7 cellular contexts compared by ENCODE assay signal in the genomic region with DNA sequence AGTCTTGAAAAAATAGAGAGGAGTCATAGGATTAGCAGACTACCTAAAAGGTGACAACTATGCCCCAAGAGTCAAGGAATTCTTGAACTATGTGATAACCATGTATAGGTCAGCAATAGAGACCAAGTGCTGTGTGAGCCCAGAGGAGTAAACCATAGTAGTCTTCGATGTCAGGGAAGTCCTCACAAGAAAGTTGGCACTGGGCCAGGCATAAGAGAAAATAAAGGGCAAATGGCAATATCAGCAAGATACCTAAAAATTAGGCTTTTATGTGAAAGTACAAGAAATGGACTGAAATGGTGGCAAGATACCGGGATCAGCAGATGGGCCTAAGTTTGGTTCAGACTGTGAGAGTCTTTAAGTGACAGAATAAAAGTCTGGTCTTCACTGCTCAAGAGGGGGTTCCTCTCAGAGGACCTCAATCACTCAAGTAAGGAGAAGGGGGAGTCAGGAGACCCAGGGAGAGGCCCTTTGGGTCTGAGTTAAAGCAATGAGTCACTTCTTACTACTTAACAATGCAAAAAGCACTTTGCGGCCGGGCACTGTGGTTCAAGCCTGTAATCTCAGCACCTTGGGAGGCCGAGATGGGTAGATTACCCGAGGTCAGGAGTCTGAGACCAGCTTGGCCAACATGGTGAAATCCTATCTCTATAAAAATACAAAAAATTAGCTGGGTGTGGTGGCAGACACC.
DNase-seq lines count a peak whose midpoint lies in the region; ATAC-seq lines count a peak whose summit lies in the region.

No MANE protein-coding gene starts in this region.

- H2BK12ac ChIP-seq in neuronal stem cell (ENCODE audit: low read length): no peak overlapping the region

- H3K4me1 Mint-ChIP-seq in stimulated activated effector memory CD8-positive, alpha-beta T cell treated with anti-CD3 and anti-CD28 coated beads, Interleukin-12 subunit alpha, Interleukin-12 subunit beta, amount 100 ng/mL, for 72 hours: no peaks in the 10 kb centered on the region

- no peak overlapping the region for H3K4me3 ChIP-seq in SJSA1
- no peak overlapping the region for H3K4me3 ChIP-seq in neuronal stem cell (ENCODE audit: low read length in 2 of 2)

- no peak overlapping the region for H3K18ac ChIP-seq in neuronal stem cell (ENCODE audit: low read length)

- H2AFZ ChIP-seq in neuronal stem cell (ENCODE audit: low read length): no peak overlapping the region

- no peaks in the 10 kb centered on the region for H3K9me3 Mint-ChIP-seq in stimulated activated effector memory CD8-positive, alpha-beta T cell treated with anti-CD3 and anti-CD28 coated beads, Interleukin-12 subunit alpha, Interleukin-12 subunit beta, amount 100 ng/mL, for 72 hours

- H3K4me1 ChIP-seq in SJSA1 (replicated peaks): peaks cover 67% of the 10 kb centered on the region
- peaks cover 0 to 2% of the 10 kb centered on the region in 2 donors for H3K4me1 ChIP-seq in neuronal stem cell (ENCODE audit: control insufficient read depth in 2 of 2, insufficient read depth in 1 of 2, low read depth in 1 of 2, low read length in 2 of 2)

- no peak overlapping the region for H3K14ac ChIP-seq in neuronal stem cell (ENCODE audit: low read length)

- H2BK15ac ChIP-seq in neuronal stem cell (ENCODE audit: low read length): no peak overlapping the region

- H3K36me3 ChIP-seq in SJSA1 (no peaks in the 10 kb centered on the region), neuronal stem cell (replicated peaks in 1 of 2; ENCODE audit: control insufficient read depth in 2 of 2, insufficient read depth in 2 of 2, low read length in 2 of 2) (no peaks in the 10 kb centered on the region)

- peak overlapping the region; percentile 11 for H3K27ac Mint-ChIP-seq in stimulated activated effector memory CD8-positive, alpha-beta T cell treated with anti-CD3 and anti-CD28 coated beads, Interleukin-12 subunit alpha, Interleukin-12 subunit beta, amount 100 ng/mL, for 72 hours

- no peak overlapping the region for H2BK5ac ChIP-seq in neuronal stem cell (ENCODE audit: low read length)

- peak overlapping the region; percentile 64 for H3K27ac ChIP-seq in SJSA1
- no peak overlapping the region for H3K27ac ChIP-seq in neuronal stem cell (replicated peaks; ENCODE audit: low read length)

- no peak overlapping the region for H2BK120ac ChIP-seq in neuronal stem cell (ENCODE audit: low read depth, low read length)

- DNase-seq in SJSA1 (ENCODE audit: low read depth in 1 of 2, low spot score in 2 of 2): peak; percentile 63 to 70
- DNase-seq in stimulated activated effector memory CD8-positive, alpha-beta T cell treated with anti-CD3 and anti-CD28 coated beads, Interleukin-12 subunit alpha, Interleukin-12 subunit beta, amount 100 ng/mL, for 72 hours (ENCODE audit: low spot score in 2 of 2): no peak
- no peak for DNase-seq in NCI-H2196 treated with DMSO at 0.1 percent for 48 hours (lab: John Stamatoyannopoulos, UW; ENCODE audit: unreplicated experiment)
- no peak for DNase-seq in neuronal stem cell (ENCODE audit: low spot score)
- DNase-seq in NCI-H748 (lab: John Stamatoyannopoulos, UW; ENCODE audit: unreplicated experiment): no peak

- no peak overlapping the region for H3K4me2 ChIP-seq in neuronal stem cell (ENCODE audit: insufficient read depth, low read length, poor library complexity, severe bottlenecking)

- no peak overlapping the region for H3K23ac ChIP-seq in neuronal stem cell (ENCODE audit: low read depth, low read length, poor library complexity)

- no peaks in the 10 kb centered on the region for H3K79me1 ChIP-seq in neuronal stem cell (ENCODE audit: low read depth, low read length)

- no peaks in the 10 kb centered on the region for H3K36me3 Mint-ChIP-seq in stimulated activated effector memory CD8-positive, alpha-beta T cell treated with anti-CD3 and anti-CD28 coated beads, Interleukin-12 subunit alpha, Interleukin-12 subunit beta, amount 100 ng/mL, for 72 hours

- no peak overlapping the region for H3K4ac ChIP-seq in neuronal stem cell (ENCODE audit: low read length)

- H4K8ac ChIP-seq in neuronal stem cell (ENCODE audit: low read depth, low read length): no peak overlapping the region

- H3K9ac ChIP-seq in neuronal stem cell (ENCODE audit: low read depth, low read length, poor library complexity): no peak overlapping the region

- H3K9me3 ChIP-seq in SJSA1 (replicated peaks) (no peaks in the 10 kb centered on the region), neuronal stem cell (replicated peaks in 1 of 2; ENCODE audit: control insufficient read depth in 2 of 2, insufficient read depth in 1 of 2, low read depth in 1 of 2, low read length in 2 of 2) (no peaks in the 10 kb centered on the region)

- H4K91ac ChIP-seq in neuronal stem cell (ENCODE audit: low read depth, low read length, poor library complexity): no peak overlapping the region

- no peak overlapping the region for H3K4me3 Mint-ChIP-seq in stimulated activated effector memory CD8-positive, alpha-beta T cell treated with anti-CD3 and anti-CD28 coated beads, Interleukin-12 subunit alpha, Interleukin-12 subunit beta, amount 100 ng/mL, for 72 hours

- no peak overlapping the region for H2AK5ac ChIP-seq in neuronal stem cell (ENCODE audit: low read depth, low read length)

- ATAC-seq in GM19372 (IDR thresholded peaks at IDR 0.05; ENCODE audit: low read depth, unreplicated experiment): peak; percentile 36
- ATAC-seq in HG03060 (IDR thresholded peaks at IDR 0.05; ENCODE audit: low read depth, unreplicated experiment): peak; percentile 41
- peak; percentile 56 for ATAC-seq in stimulated activated effector memory CD8-positive, alpha-beta T cell treated with anti-CD3 and anti-CD28 coated beads, Interleukin-12 subunit alpha, Interleukin-12 subunit beta, amount 100 ng/mL, for 72 hours

- H3K27me3 ChIP-seq in SJSA1 (replicated peaks) (no peaks in the 10 kb centered on the region), neuronal stem cell (ENCODE audit: control insufficient read depth in 3 of 3, insufficient read depth in 3 of 3, low read depth in 1 of 3, low read length in 3 of 3) (no peaks in the 10 kb centered on the region)

- WGBS in neuronal stem cell (ENCODE audit: extremely low coverage in 2 of 2, insufficient read length in 2 of 2, insufficient replicate concordance in 1 of 2), 2 donors: no CpG with 5 or more reads among the region's 6 CpGs

Comparison
In these comparisons a context has a peak if more than half of its experiments do, and no peak if none do; other contexts are left out.
1. DNase-seq: peak in SJSA1 (2 of 2); none in stimulated activated effector memory CD8-positive, alpha-beta T cell treated with anti-CD3 and anti-CD28 coated beads, Interleukin-12 subunit alpha, Interleukin-12 subunit beta, amount 100 ng/mL, for 72 hours (0 of 2), NCI-H2196 treated with DMSO at 0.1 percent for 48 hours (single experiment), neuronal stem cell (single experiment) and NCI-H748 (single experiment).
2. Peak in every context shown above with its lines, with median percentiles within 50 percentile points of each other: ATAC-seq.